Comparison of ENCODE assay signal across 8 cellular contexts in the genomic region with DNA sequence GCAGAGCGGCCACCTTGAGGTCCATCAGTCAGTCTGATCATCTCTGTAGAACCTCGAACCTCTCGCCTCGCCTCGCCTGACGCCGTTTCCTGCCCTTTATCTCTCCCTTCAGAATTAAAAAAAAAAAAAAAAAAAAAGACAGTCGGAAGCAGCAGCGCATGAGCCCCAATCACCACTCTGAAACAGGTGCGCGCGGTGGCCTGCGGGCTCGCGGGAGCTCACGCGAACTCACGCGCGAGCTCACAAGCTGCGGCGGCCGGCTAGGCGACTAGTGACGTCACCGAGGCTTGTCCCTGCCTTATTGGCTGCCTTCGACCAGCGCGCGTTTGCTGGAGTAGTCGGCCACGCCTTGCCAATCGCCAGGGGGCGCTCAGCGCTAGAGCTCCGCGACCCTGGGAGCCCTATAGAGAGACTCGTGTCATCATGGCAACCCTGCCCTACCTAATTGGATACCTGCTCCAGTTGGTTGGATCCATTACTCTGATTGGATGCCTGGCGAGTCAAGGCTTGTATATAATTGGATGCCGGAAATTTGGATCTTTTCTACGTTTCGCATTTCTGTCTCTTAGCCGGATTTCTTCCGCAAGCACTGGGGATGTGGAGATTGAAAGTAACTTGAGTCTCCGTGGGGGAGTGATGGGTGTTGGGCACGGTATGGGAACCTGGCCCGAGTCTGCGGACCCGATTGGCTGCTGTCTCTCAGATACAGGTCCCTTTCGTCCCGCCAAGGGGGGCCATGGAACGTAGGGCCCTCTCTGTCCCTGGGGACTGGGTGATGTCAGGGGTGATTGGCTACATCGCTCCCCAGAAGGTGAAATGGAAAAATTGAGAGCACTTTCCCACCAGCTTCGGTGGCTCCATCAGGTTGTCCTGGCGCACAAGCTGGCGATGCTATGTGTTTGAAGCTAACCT. TPM values are rescaled to one million over a fixed set of nuclear protein-coding genes. Genes with fewer than 3 reads are reported as not detected.
DNase-seq lines count a peak whose midpoint lies in the region; ATAC-seq and TF ChIP-seq lines count a peak whose summit lies in the region.

No MANE protein-coding gene starts in this region.

- peaks cover 11% of the 10 kb centered on the region for H3K36me3 Mint-ChIP-seq in endothelial cell (ENCODE audit: low read depth, unreplicated experiment)

- ATAC-seq in mucosa of descending colon (peak; percentile 40), GM21737 (IDR thresholded peaks at IDR 0.05; ENCODE audit: unreplicated experiment) (no peak), HG03469 (IDR thresholded peaks at IDR 0.05; ENCODE audit: unreplicated experiment) (no peak)

- no peaks in the 10 kb centered on the region for H3K4me1 ChIP-seq in mucosa of descending colon (ENCODE audit: low read depth)

- intact Hi-C loops in mucosa of descending colon (cut with DNase I, micrococcal nuclease): no loop called here

- no peak overlapping the region for H3K27ac Mint-ChIP-seq in endothelial cell (ENCODE audit: unreplicated experiment)

- no peak overlapping the region for H3K4me3 Mint-ChIP-seq in endothelial cell (ENCODE audit: unreplicated experiment)

- no peaks in the 10 kb centered on the region for H3K4me1 Mint-ChIP-seq in endothelial cell (ENCODE audit: unreplicated experiment)

- peak; percentile 6 for DNase-seq in GM04504 (ENCODE audit: low read depth)
- DNase-seq in NCI-H2171 (lab: John Stamatoyannopoulos, UW): peak; percentile 89
- peak; percentile 42 to 44 for DNase-seq in activated CD8-positive, alpha-beta memory T cell treated with anti-CD3 and anti-CD28 coated beads for 1 hour (ENCODE audit: extremely low read depth in 1 of 2, low read depth in 1 of 2)
- peak; percentile 8 for DNase-seq in endothelial cell (ENCODE audit: low spot score)
- peak; percentile 46 to 75 (median 52) for DNase-seq in mucosa of descending colon
- DNase-seq in stimulated activated CD8-positive, alpha-beta memory T cell treated with anti-CD3 and anti-CD28 coated beads, Interleukin-4, amount 100 ng/mL, for 24 hours (ENCODE audit: low read depth): peak; percentile 71

- no peaks in the 10 kb centered on the region for H3K9me3 ChIP-seq in mucosa of descending colon

- TF ChIP-seq CTCF in endothelial cell (IDR thresholded peaks at IDR 0.05; ENCODE audit: unreplicated experiment) (no peak), mucosa of descending colon (IDR thresholded peaks at IDR 0.05) (no peak)

- no peak overlapping the region for H3K4me3 ChIP-seq in mucosa of descending colon

- H3K27me3 Mint-ChIP-seq in endothelial cell (ENCODE audit: unreplicated experiment): peaks cover 5% of the 10 kb centered on the region

- no peaks in the 10 kb centered on the region for H3K36me3 ChIP-seq in mucosa of descending colon (ENCODE audit: low read depth)

- H3K9me3 Mint-ChIP-seq in endothelial cell (ENCODE audit: unreplicated experiment): peaks cover 25% of the 10 kb centered on the region

RNA-seq across cellular contexts. Expression of gene SYT3, which starts 31.6 kb away (rescaled TPM):
- total RNA-seq in endothelial cell (ENCODE audit: unreplicated experiment) (0.15 TPM), mucosa of descending colon (1 to 10 TPM in 1 of 3 donors, under 1 TPM in 1, not detected in 1; 0.14 to 1.2 TPM)

RNA-seq across cellular contexts. Expression of gene LRRC4B, which starts 39.9 kb away (rescaled TPM):
- 3.0 TPM for total RNA-seq in endothelial cell (ENCODE audit: unreplicated experiment)
- 1 to 10 TPM in 2 of 3 donors, under 1 TPM in 1; 0.52 to 4.8 (median 1.3) TPM for total RNA-seq in mucosa of descending colon

RNA-seq across cellular contexts. Expression of gene C19orf81, which starts 41.1 kb away (rescaled TPM):
- total RNA-seq in endothelial cell (ENCODE audit: unreplicated experiment) (not detected), mucosa of descending colon (under 1 TPM in 1 of 3 donors, not detected in 2; 0.41 TPM)

Comparison
In these comparisons a context has a peak if more than half of its experiments do, and no peak if none do; other contexts are left out.
1. DNase-seq: peak in every context shown above with its lines; median percentile 89 in NCI-H2171; 71 in stimulated activated CD8-positive, alpha-beta memory T cell treated with anti-CD3 and anti-CD28 coated beads, Interleukin-4, amount 100 ng/mL, for 24 hours; 52 in mucosa of descending colon; 43 in activated CD8-positive, alpha-beta memory T cell treated with anti-CD3 and anti-CD28 coated beads for 1 hour; 8 in endothelial cell; 6 in GM04504.